Comparison of ENCODE assay signal across 22 cellular contexts in genomic region chr18:71529708-71530303, GRCh38.
DNase-seq lines count a peak whose midpoint lies in the region; ATAC-seq and TF ChIP-seq lines count a peak whose summit lies in the region.
"Had no signal": no experiment of that assay in that cellular context is flagged by ENCODE, and none has a peak within 500 bp of the region (broad histone marks: within the 10 kb centered on the region; RNA-seq: fewer than 3 reads in every experiment).

No MANE protein-coding gene starts in this region.

- H3K4me3 ChIP-seq in Panc1 (ENCODE audit: low read depth in 2 of 2, low read length in 2 of 2), result no peak overlapping the region
- H3K4me3 ChIP-seq in choroid plexus epithelial cell (ENCODE audit: low read depth, low read length), result no peak overlapping the region
- H3K4me3 ChIP-seq: colonic mucosa, mucosa of descending colon, right atrium auricular region, transverse colon had no signal

- H3K4me1 ChIP-seq in Panc1 (ENCODE audit: control insufficient read depth, insufficient read depth, low read length), result no peaks in the 10 kb centered on the region
- H3K4me1 ChIP-seq: colonic mucosa, right atrium auricular region, transverse colon had no signal

- in situ Hi-C loops in Panc1 (cut with HindIII; ENCODE audit: low pct_unique_long_range_greater_than_20kb, low sequenced_read_pairs) (no loop called here), KBM-7 (cut with MboI; ENCODE audit: low pct_unique_long_range_greater_than_20kb, low sequenced_read_pairs) (no loop called here)

- H3K36me3 ChIP-seq in Panc1 (ENCODE audit: control insufficient read depth, insufficient read depth, low read length), result no peaks in the 10 kb centered on the region
- H3K36me3 ChIP-seq: colonic mucosa, right atrium auricular region, transverse colon had no signal

- POLR2A ChIA-PET in Panc1 (lab: Charles Lee), result no interaction called here

- peak; percentile 59 for DNase-seq in DMS53 (lab: John Stamatoyannopoulos, UW)
- DNase-seq in DMS53 treated with DMSO at 0.1 percent for 48 hours (lab: John Stamatoyannopoulos, UW; ENCODE audit: unreplicated experiment), result no peak
- no peak for DNase-seq in Panc1 (ENCODE audit: low read depth, low spot score)
- DNase-seq in choroid plexus epithelial cell (ENCODE audit: low read depth), result peak; percentile 89
- DNase-seq in mucosa of gallbladder (ENCODE audit: low spot score), result peak; percentile 20
- no peak for DNase-seq in KBM-7
- DNase-seq: activated CD4-positive, alpha-beta T cell treated with anti-CD3 and anti-CD28 coated beads, Interleukin-2, amount 50 U/mL, for 1 hour; activated naive CD4-positive, alpha-beta T cell treated with anti-CD3 and anti-CD28 coated beads for 36 hours; aorta; colonic mucosa; mucosa of descending colon; NCI-H1417; NCI-H82; nucleus accumbens; RPMI8226; stimulated activated naive CD4-positive, alpha-beta T cell treated with Interleukin-2 at 50 U/mL for 16 hours; transverse colon had no signal

- CTCF ChIA-PET in Panc1 (lab: Charles Lee), result no interaction called here

- H3K9me3 ChIP-seq in Panc1 (ENCODE audit: control insufficient read depth, insufficient read depth, low read depth, low read length), result no peaks in the 10 kb centered on the region
- H3K9me3 ChIP-seq: colonic mucosa, mucosa of descending colon, right atrium auricular region, transverse colon had no signal

- intact Hi-C loops in Panc1 (cut with micrococcal nuclease; ENCODE audit: unreplicated experiment), result no loop called here

- TF ChIP-seq CTCF in Panc1 (IDR thresholded peaks at IDR 0.05) (no peak), choroid plexus epithelial cell (conservative IDR thresholded peaks at IDR 0.05; ENCODE audit: low read depth, low read length) (no peak)

- H3K27me3 ChIP-seq in Panc1 (ENCODE audit: control insufficient read depth, insufficient read depth, low read length), result no peaks in the 10 kb centered on the region
- H3K27me3 ChIP-seq: colonic mucosa, right atrium auricular region, transverse colon had no signal

- peak; percentile 65; the same call in 1 of the 2 replicates for ATAC-seq in Panc1
- no peak for ATAC-seq in esophagus mucosa
- ATAC-seq in GM19467 (IDR thresholded peaks at IDR 0.05; ENCODE audit: unreplicated experiment), result no peak
- ATAC-seq: left lobe of liver, mucosa of descending colon had no signal

- no peak overlapping the region; the same call in 1 of the 2 replicates for H3K27ac ChIP-seq in Panc1 (ENCODE audit: low read length)
- H3K27ac ChIP-seq: C4-2B, colonic mucosa, right atrium auricular region, transverse colon had no signal

- BruUV-seq in Panc1 (replicated peaks; lab: Mats Ljungman, UMichigan), result no TSS peak

Comparison
In these comparisons a context has a peak if more than half of its experiments do, and no peak if none do; other contexts are left out.
1. DNase-seq: peak in DMS53 (single experiment), choroid plexus epithelial cell (single experiment) and mucosa of gallbladder (single experiment); none in DMS53 treated with DMSO at 0.1 percent for 48 hours (single experiment), Panc1 (single experiment) and KBM-7 (single experiment).